13 cellular contexts compared by ENCODE assay signal in the genomic region with DNA sequence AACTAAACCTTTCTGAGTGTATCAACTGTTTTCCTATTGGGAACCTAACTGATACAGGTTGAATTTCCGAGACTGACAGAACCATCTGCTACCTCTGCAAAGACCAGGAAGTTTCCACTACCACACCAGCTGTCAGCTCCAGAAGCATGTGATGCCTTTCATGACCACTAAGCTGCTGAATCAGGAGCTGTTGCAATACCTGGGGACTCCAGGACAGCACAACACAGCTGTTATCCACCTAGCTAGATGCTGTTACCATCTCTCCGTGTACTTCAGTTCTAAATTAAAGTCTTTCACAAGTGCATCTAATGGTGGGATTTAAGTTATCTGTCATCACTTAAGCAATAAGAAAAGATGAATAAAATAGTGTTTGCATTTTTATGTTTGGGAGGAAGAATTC.
DNase-seq lines count a peak whose midpoint lies in the region; ATAC-seq lines count a peak whose summit lies in the region.
"Had no signal": no experiment of that assay in that cellular context is flagged by ENCODE, and none has a peak within 500 bp of the region (broad histone marks: within the 10 kb centered on the region; RNA-seq: fewer than 3 reads in every experiment).

No MANE protein-coding gene starts in this region.

- in situ Hi-C loops in SK-MEL-5 (cut with HindIII; ENCODE audit: low pct_unique_long_range_greater_than_20kb, low sequenced_read_pairs), result no loop called here

- H3K27me3 Mint-ChIP-seq in activated naive CD4-positive, alpha-beta T cell treated with anti-CD3 and anti-CD28 coated beads, Interleukin-2, amount 10 ng/mL, durations not matched to agents 7 days and 5 days, result no peaks in the 10 kb centered on the region
- H3K27me3 Mint-ChIP-seq: activated naive CD8-positive, alpha-beta T cell treated with anti-CD3 and anti-CD28 coated beads for 36 hours; naive thymus-derived CD8-positive, alpha-beta T cell had no signal

- no peak overlapping the region for H3K9ac ChIP-seq in mesendoderm (ENCODE audit: low read length)

- no peaks in the 10 kb centered on the region for H3K79me1 ChIP-seq in mesendoderm (ENCODE audit: low read length)

- no peak overlapping the region for H3K4me2 ChIP-seq in mesendoderm (ENCODE audit: low read length)

- H2AK5ac ChIP-seq in mesendoderm (ENCODE audit: low read length), result no peak overlapping the region

- no peaks in the 10 kb centered on the region for H3K27me3 ChIP-seq in mesendoderm (ENCODE audit: insufficient read depth, low read length, poor library complexity)
- H3K27me3 ChIP-seq: testis had no signal

- no peaks in the 10 kb centered on the region for H3K36me3 Mint-ChIP-seq in activated naive CD4-positive, alpha-beta T cell treated with anti-CD3 and anti-CD28 coated beads, Interleukin-2, amount 10 ng/mL, durations not matched to agents 7 days and 5 days
- H3K36me3 Mint-ChIP-seq: activated naive CD8-positive, alpha-beta T cell treated with anti-CD3 and anti-CD28 coated beads for 36 hours; naive thymus-derived CD8-positive, alpha-beta T cell had no signal

- H3K18ac ChIP-seq in mesendoderm (ENCODE audit: low read length), result no peak overlapping the region

- H3K4me3 ChIP-seq in mesendoderm (ENCODE audit: low read length), result no peak overlapping the region
- H3K4me3 ChIP-seq: testis had no signal

- H3K4me1 ChIP-seq in mesendoderm (ENCODE audit: control insufficient read depth, low read depth, low read length), result no peaks in the 10 kb centered on the region
- H3K4me1 ChIP-seq: testis had no signal

- peaks cover 7% of the 10 kb centered on the region for H3K9me3 Mint-ChIP-seq in activated naive CD4-positive, alpha-beta T cell treated with anti-CD3 and anti-CD28 coated beads, Interleukin-2, amount 10 ng/mL, durations not matched to agents 7 days and 5 days

- H3K23ac ChIP-seq in mesendoderm (ENCODE audit: low read length), result no peak overlapping the region

- H3K27ac Mint-ChIP-seq in activated naive CD4-positive, alpha-beta T cell treated with anti-CD3 and anti-CD28 coated beads, Interleukin-2, amount 10 ng/mL, durations not matched to agents 7 days and 5 days, result no peak overlapping the region
- H3K27ac Mint-ChIP-seq: activated naive CD8-positive, alpha-beta T cell treated with anti-CD3 and anti-CD28 coated beads for 36 hours; naive thymus-derived CD8-positive, alpha-beta T cell had no signal

- H4K8ac ChIP-seq in mesendoderm (ENCODE audit: low read depth, low read length), result no peak overlapping the region

- H3K79me2 ChIP-seq in mesendoderm (ENCODE audit: control insufficient read depth, insufficient read depth, low read length), result no peaks in the 10 kb centered on the region

- peak; percentile 9 for DNase-seq in MV-4-11 (lab: John Stamatoyannopoulos, UW)
- peak; percentile 6 for DNase-seq in SK-MEL-5 (ENCODE audit: low read depth, low spot score)
- DNase-seq in mesendoderm, result peak; percentile 86
- no peak for DNase-seq in UCSD-AML1 (lab: John Stamatoyannopoulos, UW; ENCODE audit: unreplicated experiment)
- no peak for DNase-seq in activated CD8-positive, alpha-beta memory T cell treated with anti-CD3 and anti-CD28 coated beads, Interleukin-2, amount 50 U/mL, for 4 hours
- DNase-seq in activated naive CD4-positive, alpha-beta T cell treated with anti-CD3 and anti-CD28 coated beads, Interleukin-2, amount 10 ng/mL, durations not matched to agents 7 days and 5 days, result no peak
- DNase-seq: activated naive CD8-positive, alpha-beta T cell treated with anti-CD3 and anti-CD28 coated beads for 36 hours; KBM-7; naive thymus-derived CD8-positive, alpha-beta T cell; T-helper 1 cell; testis had no signal

- H3K56ac ChIP-seq in mesendoderm (ENCODE audit: low read length), result no peak overlapping the region

- no peak overlapping the region for H4K5ac ChIP-seq in mesendoderm (ENCODE audit: low read length)

- no peaks in the 10 kb centered on the region for H3K4me1 Mint-ChIP-seq in activated naive CD4-positive, alpha-beta T cell treated with anti-CD3 and anti-CD28 coated beads, Interleukin-2, amount 10 ng/mL, durations not matched to agents 7 days and 5 days
- H3K4me1 Mint-ChIP-seq: activated naive CD8-positive, alpha-beta T cell treated with anti-CD3 and anti-CD28 coated beads for 36 hours; naive thymus-derived CD8-positive, alpha-beta T cell had no signal

- no peak overlapping the region for H2BK120ac ChIP-seq in mesendoderm (ENCODE audit: low read depth, low read length)

- no peak overlapping the region for H3K27ac ChIP-seq in mesendoderm (ENCODE audit: low read depth, low read length)
- H3K27ac ChIP-seq: testis had no signal

- H3K4ac ChIP-seq in mesendoderm (ENCODE audit: low read depth, low read length), result no peak overlapping the region

- no peak overlapping the region for H2BK15ac ChIP-seq in mesendoderm (replicated peaks; ENCODE audit: low read depth)

- WGBS in mesendoderm (ENCODE audit: extremely low coverage, insufficient coverage, low lambda C conversion rate), result no CpG with 5 or more reads among the region's 2 CpGs

- no peak overlapping the region for H2BK5ac ChIP-seq in mesendoderm (ENCODE audit: low read length)

- H3K4me3 Mint-ChIP-seq in activated naive CD4-positive, alpha-beta T cell treated with anti-CD3 and anti-CD28 coated beads, Interleukin-2, amount 10 ng/mL, durations not matched to agents 7 days and 5 days, result no peak overlapping the region
- H3K4me3 Mint-ChIP-seq: activated naive CD8-positive, alpha-beta T cell treated with anti-CD3 and anti-CD28 coated beads for 36 hours; naive thymus-derived CD8-positive, alpha-beta T cell had no signal

- ATAC-seq in GM18868 (IDR thresholded peaks at IDR 0.05; ENCODE audit: unreplicated experiment) (peak; percentile 42), GM21381 (IDR thresholded peaks at IDR 0.05; ENCODE audit: unreplicated experiment) (no peak)
- ATAC-seq: naive thymus-derived CD8-positive, alpha-beta T cell had no signal

- CTCF ChIA-PET in activated naive CD4-positive, alpha-beta T cell treated with anti-CD3 and anti-CD28 coated beads, Interleukin-2, amount 10 ng/mL, durations not matched to agents 7 days and 5 days (lab: Charles Lee), result no interaction called here

- no peaks in the 10 kb centered on the region for H3K36me3 ChIP-seq in mesendoderm (ENCODE audit: control insufficient read depth, insufficient read depth, low read length)

Comparison
In these comparisons a context has a peak if more than half of its experiments do, and no peak if none do; other contexts are left out.
1. DNase-seq: peak in MV-4-11 (single experiment), SK-MEL-5 (single experiment) and mesendoderm (single experiment); none in UCSD-AML1 (single experiment), activated CD8-positive, alpha-beta memory T cell treated with anti-CD3 and anti-CD28 coated beads, Interleukin-2, amount 50 U/mL, for 4 hours (single experiment) and activated naive CD4-positive, alpha-beta T cell treated with anti-CD3 and anti-CD28 coated beads, Interleukin-2, amount 10 ng/mL, durations not matched to agents 7 days and 5 days (single experiment).